Comparison of ENCODE assay signal across 1 cellular context in genomic region chrX:40773809-40774208, GRCh38.
TF ChIP-seq lines count a peak whose summit lies in the region.

No MANE protein-coding gene starts in this region.

TF ChIP-seq in IMR-90, 13 proteins besides CTCF, POLR2A, EP300 and RAD21 (continued from another document):
- TF ChIP-seq FOS (IDR thresholded peaks at IDR 0.05; ENCODE audit: low read depth, low read length) (no peak), BHLHE40 (IDR thresholded peaks at IDR 0.05; ENCODE audit: low read depth, low read length) (no peak), CHD1 (IDR thresholded peaks at IDR 0.05; ENCODE audit: low read depth, low read length) (no peak), MAZ (IDR thresholded peaks at IDR 0.05; ENCODE audit: borderline replicate concordance, low read depth, low read length) (no peak), MAFK (IDR thresholded peaks at IDR 0.05; ENCODE audit: low read depth, low read length) (no peak), RCOR1 (IDR thresholded peaks at IDR 0.05; ENCODE audit: insufficient replicate concordance, low read length) (no peak)
